ENCODE assay signal across 10 cellular contexts in the genomic region with DNA sequence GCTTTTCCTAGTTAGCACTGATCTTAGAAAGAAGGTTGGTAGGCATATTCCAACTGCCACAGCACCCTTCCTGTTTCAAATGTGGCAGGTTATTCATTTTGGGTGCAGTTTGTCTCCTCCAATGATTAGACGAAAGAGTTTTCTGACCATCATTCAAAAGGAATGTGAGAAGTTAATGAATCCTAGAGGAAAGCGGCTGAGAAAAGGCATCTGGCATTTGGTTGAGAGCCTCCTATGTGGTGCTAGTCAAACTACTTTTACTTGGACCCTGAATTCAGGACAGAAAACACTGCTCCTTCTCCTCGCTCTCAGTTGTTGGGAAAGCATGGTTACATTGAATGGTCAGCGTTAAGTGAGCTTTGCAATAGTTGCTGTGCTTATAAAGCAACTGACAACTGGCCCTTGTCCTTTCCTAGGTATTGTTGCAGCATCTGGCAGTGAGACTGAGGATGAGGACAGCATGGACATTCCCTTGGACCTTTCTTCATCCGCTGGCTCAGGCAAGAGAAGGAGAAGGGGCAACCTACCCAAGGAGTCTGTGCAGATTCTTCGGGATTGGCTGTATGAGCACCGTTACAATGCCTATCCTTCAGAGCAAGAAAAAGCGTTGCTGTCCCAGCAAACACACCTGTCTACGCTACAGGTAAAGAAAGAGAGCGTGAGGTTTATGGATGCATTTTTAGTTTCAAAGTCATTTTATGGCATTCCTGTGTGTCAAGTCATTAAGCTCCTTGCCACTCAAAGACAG. TPM values are rescaled to one million over a fixed set of nuclear protein-coding genes. Genes with fewer than 3 reads are reported as not detected.
DNase-seq lines count a peak whose midpoint lies in the region; TF ChIP-seq lines count a peak whose summit lies in the region.
"Had no signal": no experiment of that assay in that cellular context is flagged by ENCODE, and none has a peak within 500 bp of the region (broad histone marks: within the 10 kb centered on the region; RNA-seq: fewer than 3 reads in every experiment).

No MANE protein-coding gene starts in this region.

- H3K9me3 ChIP-seq in GM23248 (ENCODE audit: low read depth) = no peaks in the 10 kb centered on the region
- H3K9me3 ChIP-seq in iPS-15b (ENCODE audit: control insufficient read depth, insufficient read depth, low read length) = no peaks in the 10 kb centered on the region
- H3K9me3 ChIP-seq in skeletal muscle satellite cell (replicated peaks; ENCODE audit: low read length) = no peaks in the 10 kb centered on the region

- H3K4me3 ChIP-seq in GM23248 = peak overlapping the region; percentile 98
- peak overlapping the region; percentile 31 for H3K4me3 ChIP-seq in iPS-15b (ENCODE audit: low read depth, low read length)
- peak overlapping the region; percentile 85 for H3K4me3 ChIP-seq in skeletal muscle satellite cell (ENCODE audit: low read length)

- H3K4me1 Mint-ChIP-seq in activated T-helper 1 cell treated with anti-CD3 and anti-CD28 coated beads, Interleukin-12 subunit alpha, Interleukin-12 subunit beta, Interleukin-2, Interleukin-4 antibody, amounts not matched to agents 30 ng/mL and 10 ng/mL and 1 ng/mL, durations not matched to agents 14 hours and 24 hours and 36 hours (ENCODE audit: low read depth) = peaks cover 78% of the 10 kb centered on the region

- H3K9me2 ChIP-seq in GM23248 (ENCODE audit: insufficient read depth) = no peaks in the 10 kb centered on the region

- no peak overlapping the region for H3K4me3 Mint-ChIP-seq in activated T-helper 1 cell treated with anti-CD3 and anti-CD28 coated beads, Interleukin-12 subunit alpha, Interleukin-12 subunit beta, Interleukin-2, Interleukin-4 antibody, amounts not matched to agents 30 ng/mL and 10 ng/mL and 1 ng/mL, durations not matched to agents 14 hours and 24 hours and 36 hours

- H3K27ac Mint-ChIP-seq in activated T-helper 1 cell treated with anti-CD3 and anti-CD28 coated beads, Interleukin-12 subunit alpha, Interleukin-12 subunit beta, Interleukin-2, Interleukin-4 antibody, amounts not matched to agents 30 ng/mL and 10 ng/mL and 1 ng/mL, durations not matched to agents 14 hours and 24 hours and 36 hours = peak overlapping the region; percentile 52

- peaks cover 39% of the 10 kb centered on the region for H3K36me3 ChIP-seq in GM23248 (ENCODE audit: low read depth)
- H3K36me3 ChIP-seq in iPS-15b (ENCODE audit: control insufficient read depth, insufficient read depth, low read length) = peaks cover 25% of the 10 kb centered on the region
- peaks cover 50% of the 10 kb centered on the region for H3K36me3 ChIP-seq in skeletal muscle satellite cell (ENCODE audit: insufficient read depth, low read length)

- H3K36me3 Mint-ChIP-seq in activated T-helper 1 cell treated with anti-CD3 and anti-CD28 coated beads, Interleukin-12 subunit alpha, Interleukin-12 subunit beta, Interleukin-2, Interleukin-4 antibody, amounts not matched to agents 30 ng/mL and 10 ng/mL and 1 ng/mL, durations not matched to agents 14 hours and 24 hours and 36 hours (ENCODE audit: low read depth) = peaks cover 53% of the 10 kb centered on the region

- H4K20me1 ChIP-seq in GM23248 (ENCODE audit: insufficient read depth) = no peaks in the 10 kb centered on the region

- 75 to 77% methylated on average over 10 of the region's 10 CpGs for WGBS in GM23248 (ENCODE audit: low coverage in 1 of 2, low lambda C conversion rate in 2 of 2, missing lambda C conversion rate in 2 of 2), 2 experiments

- in situ Hi-C loops in GM23248 (cut with MboI) = loop anchor here (10.0 kb wide), 1 partner anchor 209 kb away; no protein-coding TSS in a partner anchor

- H3K4me1 ChIP-seq in GM23248 (ENCODE audit: insufficient read depth) (peaks cover 48% of the 10 kb centered on the region), iPS-15b (ENCODE audit: control insufficient read depth, insufficient read depth, low read length) (peaks cover 26% of the 10 kb centered on the region), skeletal muscle satellite cell (ENCODE audit: control insufficient read depth, insufficient read depth, low read length) (peaks cover 56% of the 10 kb centered on the region)

- peak overlapping the region; percentile 100 for H3K27ac ChIP-seq in GM23248

- H3F3A ChIP-seq in GM23248 (ENCODE audit: insufficient read depth) = peaks cover 78% of the 10 kb centered on the region

- H3K27me3 Mint-ChIP-seq in activated T-helper 1 cell treated with anti-CD3 and anti-CD28 coated beads, Interleukin-12 subunit alpha, Interleukin-12 subunit beta, Interleukin-2, Interleukin-4 antibody, amounts not matched to agents 30 ng/mL and 10 ng/mL and 1 ng/mL, durations not matched to agents 14 hours and 24 hours and 36 hours (ENCODE audit: insufficient read depth) = peaks cover 2% of the 10 kb centered on the region

- no peak for TF ChIP-seq CTCF in GM10266 (IDR thresholded peaks at IDR 0.05; ENCODE audit: control insufficient read depth, insufficient read depth, low read depth, missing control alignments)

- H2AFZ ChIP-seq in GM23248 = no peak overlapping the region

- peaks cover 6% of the 10 kb centered on the region for H3K9me3 Mint-ChIP-seq in activated T-helper 1 cell treated with anti-CD3 and anti-CD28 coated beads, Interleukin-12 subunit alpha, Interleukin-12 subunit beta, Interleukin-2, Interleukin-4 antibody, amounts not matched to agents 30 ng/mL and 10 ng/mL and 1 ng/mL, durations not matched to agents 14 hours and 24 hours and 36 hours

- DNase-seq in GM23248 (peak; percentile 72), GM10266 (ENCODE audit: extremely low spot score) (no peak), GM19238 (ENCODE audit: insufficient read length, low spot score) (no peak), globus pallidus (ENCODE audit: low spot score) (no peak)
- DNase-seq in activated T-helper 1 cell treated with anti-CD3 and anti-CD28 coated beads, Interleukin-12 subunit alpha, Interleukin-12 subunit beta, Interleukin-2, Interleukin-4 antibody, amounts not matched to agents 30 ng/mL and 10 ng/mL and 1 ng/mL, durations not matched to agents 14 hours and 24 hours and 36 hours (ENCODE audit: low spot score) = no peak
- no peak for DNase-seq in stimulated activated naive CD4-positive, alpha-beta T cell (lab: John Stamatoyannopoulos, UW)
- DNase-seq: NCI-H524 treated with DMSO at 0.1 percent for 48 hours; stimulated activated CD4-positive, alpha-beta T cell treated with anti-CD3 and anti-CD28 coated beads, Interleukin-1b, Interleukin-23, amount 100 ng/mL, for 48 hours had no signal

- intact Hi-C loops in activated T-helper 1 cell treated with anti-CD3 and anti-CD28 coated beads, Interleukin-12 subunit alpha, Interleukin-12 subunit beta, Interleukin-2, Interleukin-4 antibody, amounts not matched to agents 30 ng/mL and 10 ng/mL and 1 ng/mL, durations not matched to agents 14 hours and 24 hours and 36 hours (cut with micrococcal nuclease) = loop anchor here (10.0 kb wide), 2 partner anchors 461 to 881 kb away; a partner anchor contains a TSS

- peaks cover 92% of the 10 kb centered on the region for H3K79me2 ChIP-seq in GM23248 (ENCODE audit: insufficient read depth)

- H3K9ac ChIP-seq in GM23248 (peak overlapping the region; percentile 99), iPS-15b (ENCODE audit: low read depth, low read length) (peak overlapping the region; percentile 47), skeletal muscle satellite cell (ENCODE audit: low read depth, low read length) (peak overlapping the region; percentile 99)

- no peaks in the 10 kb centered on the region for H3K27me3 ChIP-seq in GM23248 (replicated peaks; ENCODE audit: insufficient read depth)
- H3K27me3 ChIP-seq in iPS-15b (ENCODE audit: control insufficient read depth, insufficient read depth, low read length) = no peaks in the 10 kb centered on the region
- H3K27me3 ChIP-seq in skeletal muscle satellite cell (ENCODE audit: control insufficient read depth, insufficient read depth, low read length) = no peaks in the 10 kb centered on the region

- H3K4me2 ChIP-seq in GM23248 (ENCODE audit: unreplicated experiment) = peak overlapping the region; percentile 89
- peak overlapping the region; percentile 90 for H3K4me2 ChIP-seq in skeletal muscle satellite cell (ENCODE audit: low read length)

RNA-seq across cellular contexts. Expression of a gene that starts 6.1 kb away (rescaled TPM):
- 66.9 and 122 TPM in 2 replicates for total RNA-seq in GM23248 (2014; rRNA removed; shearing (Covaris generic))
- 88.0 and 99.4 TPM in 2 replicates for polyA plus RNA-seq in GM23248 (2016; fragmentation: Nextera tagmentation; extraction: Ambion mirVana)
- total RNA-seq in activated T-helper 1 cell treated with anti-CD3 and anti-CD28 coated beads, Interleukin-12 subunit alpha, Interleukin-12 subunit beta, Interleukin-2, Interleukin-4 antibody, amounts not matched to agents 30 ng/mL and 10 ng/mL and 1 ng/mL, durations not matched to agents 14 hours and 24 hours and 36 hours = 47.7 and 52.1 TPM in 2 replicates
- 77.8 and 82.6 TPM in 2 replicates for total RNA-seq in skeletal muscle satellite cell (2012; rRNA removed)

Comparison
In these comparisons a context has a peak if more than half of its experiments do, and no peak if none do; other contexts are left out.
1. H3K4me3 ChIP-seq: peak in every context shown above with its lines; median percentile 98 in GM23248; 85 in skeletal muscle satellite cell; 31 in iPS-15b.
2. H3K9ac ChIP-seq: peak in every context shown above with its lines; median percentile 99 in GM23248; 99 in skeletal muscle satellite cell; 47 in iPS-15b.